Comparison of ENCODE assay signal across 8 cellular contexts in the genomic region with DNA sequence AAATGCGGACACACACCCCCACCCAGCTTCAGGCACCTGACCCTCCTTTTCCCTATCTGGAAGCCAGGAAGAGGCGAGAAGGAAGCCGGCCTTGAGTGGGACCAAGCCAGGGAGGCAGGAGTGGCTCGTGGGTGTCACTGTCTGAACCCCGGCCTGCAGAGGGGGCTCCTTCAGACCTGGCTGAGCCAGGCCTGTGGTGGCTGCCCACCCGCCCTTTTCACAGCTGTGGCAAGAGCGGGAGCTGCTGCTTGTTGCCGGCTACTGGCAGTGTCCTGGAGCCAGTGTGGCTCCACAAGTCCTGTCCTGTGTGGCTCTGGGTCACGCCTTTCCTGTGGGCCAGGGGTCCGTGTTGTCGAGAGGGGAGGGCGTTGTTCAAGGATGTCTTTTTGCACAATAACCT. TPM values are rescaled to one million over a fixed set of nuclear protein-coding genes. Genes with fewer than 3 reads are reported as not detected.
A peak's percentile ranks its signal among the peaks of the same experiment; 100 is the strongest.
DNase-seq lines count a peak whose midpoint lies in the region; ATAC-seq and FAIRE-seq lines count a peak whose summit lies in the region.

No MANE protein-coding gene starts in this region.

- no peaks in the 10 kb centered on the region for H3K36me3 ChIP-seq in subcutaneous abdominal adipose tissue (ENCODE audit: control insufficient read depth in 5 of 5, insufficient read depth in 5 of 5, low read length in 5 of 5)

- H3K27me3 Mint-ChIP-seq in activated CD4-positive, alpha-beta T cell treated with anti-CD3 and anti-CD28 coated beads for 36 hours = no peaks in the 10 kb centered on the region
- H3K27me3 Mint-ChIP-seq in activated naive CD8-positive, alpha-beta T cell treated with anti-CD3 and anti-CD28 coated beads, Interleukin-2, amount 50 U/mL, for 24 hours = no peaks in the 10 kb centered on the region

- no peak for ATAC-seq in activated CD4-positive, alpha-beta T cell treated with anti-CD3 and anti-CD28 coated beads for 36 hours
- ATAC-seq in activated naive CD8-positive, alpha-beta T cell treated with anti-CD3 and anti-CD28 coated beads, Interleukin-2, amount 50 U/mL, for 24 hours = no peak
- ATAC-seq in left colon = peak; percentile 0
- ATAC-seq in GM18867 (IDR thresholded peaks at IDR 0.05; ENCODE audit: unreplicated experiment) = no peak

- peaks cover 9 to 79% (median 72%) of the 10 kb centered on the region in 5 donors for H3K4me1 ChIP-seq in subcutaneous abdominal adipose tissue (ENCODE audit: control insufficient read depth in 5 of 5, insufficient read depth in 5 of 5, low read length in 5 of 5)

- H3K9ac ChIP-seq in subcutaneous abdominal adipose tissue (ENCODE audit: low read length in 5 of 5) = peak overlapping the region in 4 of 5 donors; percentile 68 to 78 (median 76)

- H3K36me3 Mint-ChIP-seq in activated CD4-positive, alpha-beta T cell treated with anti-CD3 and anti-CD28 coated beads for 36 hours (ENCODE audit: low read depth) = peaks cover 11% of the 10 kb centered on the region
- peaks cover 7% of the 10 kb centered on the region for H3K36me3 Mint-ChIP-seq in activated naive CD8-positive, alpha-beta T cell treated with anti-CD3 and anti-CD28 coated beads, Interleukin-2, amount 50 U/mL, for 24 hours (ENCODE audit: low read depth)

- CTCF ChIA-PET in activated CD4-positive, alpha-beta T cell treated with anti-CD3 and anti-CD28 coated beads for 36 hours (lab: Charles Lee) = interaction anchor here (1.5 kb wide), 1 partner anchor 37 kb away, joined by 4 read pairs; no protein-coding TSS in a partner anchor

- no peaks in the 10 kb centered on the region for H3K9me3 Mint-ChIP-seq in activated CD4-positive, alpha-beta T cell treated with anti-CD3 and anti-CD28 coated beads for 36 hours (ENCODE audit: low read depth)
- H3K9me3 Mint-ChIP-seq in activated naive CD8-positive, alpha-beta T cell treated with anti-CD3 and anti-CD28 coated beads, Interleukin-2, amount 50 U/mL, for 24 hours = no peaks in the 10 kb centered on the region

- intact Hi-C loops in activated CD4-positive, alpha-beta T cell treated with anti-CD3 and anti-CD28 coated beads for 36 hours (cut with DNase I, micrococcal nuclease) = loop anchor here in 1 of 2 experiments (2.0 to 5.0 kb wide), 2 partner anchors 186 to 512 kb away; a partner anchor contains a TSS
- intact Hi-C loops in left colon (cut with DNase I, micrococcal nuclease) = no loop called here

- peak overlapping the region; percentile 31 to 77 (median 70) for H3K4me3 ChIP-seq in subcutaneous abdominal adipose tissue (ENCODE audit: low read depth in 1 of 5, low read length in 5 of 5)

- no peak for DNase-seq in activated CD4-positive, alpha-beta T cell treated with anti-CD3 and anti-CD28 coated beads for 36 hours
- DNase-seq in activated CD4-positive, alpha-beta T cell treated with anti-CD3 and anti-CD28 coated beads for 1 hour = no peak
- no peak for DNase-seq in activated naive CD8-positive, alpha-beta T cell treated with anti-CD3 and anti-CD28 coated beads, Interleukin-2, amount 50 U/mL, for 24 hours
- DNase-seq in left colon (peak in 1 of 2 donors; percentile 45), RCC 7860 (ENCODE audit: low spot score) (no peak)
- DNase-seq in NK-92 treated with Interleukin-12 subunit alpha and Interleukin-12 subunit beta, amount 100 ng/mL, for 24 hours (lab: John Stamatoyannopoulos, UW) = no peak

- peak overlapping the region; percentile 77 for H3K4me3 Mint-ChIP-seq in activated CD4-positive, alpha-beta T cell treated with anti-CD3 and anti-CD28 coated beads for 36 hours
- peak overlapping the region; percentile 82 for H3K4me3 Mint-ChIP-seq in activated naive CD8-positive, alpha-beta T cell treated with anti-CD3 and anti-CD28 coated beads, Interleukin-2, amount 50 U/mL, for 24 hours

- H3K9me3 ChIP-seq in subcutaneous abdominal adipose tissue (ENCODE audit: control insufficient read depth in 5 of 5, low read length in 5 of 5) = no peaks in the 10 kb centered on the region

- H3K4me1 Mint-ChIP-seq in activated CD4-positive, alpha-beta T cell treated with anti-CD3 and anti-CD28 coated beads for 36 hours = peaks cover 56% of the 10 kb centered on the region
- peaks cover 56% of the 10 kb centered on the region for H3K4me1 Mint-ChIP-seq in activated naive CD8-positive, alpha-beta T cell treated with anti-CD3 and anti-CD28 coated beads, Interleukin-2, amount 50 U/mL, for 24 hours

- H3K27me3 ChIP-seq in subcutaneous abdominal adipose tissue (ENCODE audit: control insufficient read depth in 5 of 5, insufficient read depth in 4 of 5, low read length in 5 of 5) = no peaks in the 10 kb centered on the region

- POLR2A ChIA-PET in activated CD4-positive, alpha-beta T cell treated with anti-CD3 and anti-CD28 coated beads for 36 hours (lab: Charles Lee) = no interaction called here

- peak overlapping the region; percentile 76 for H3K27ac Mint-ChIP-seq in activated CD4-positive, alpha-beta T cell treated with anti-CD3 and anti-CD28 coated beads for 36 hours
- peak overlapping the region; percentile 56 for H3K27ac Mint-ChIP-seq in activated naive CD8-positive, alpha-beta T cell treated with anti-CD3 and anti-CD28 coated beads, Interleukin-2, amount 50 U/mL, for 24 hours

- FAIRE-seq in RCC 7860 (lab: Jason Lieb, UNC) = no peak

- H3K27ac ChIP-seq in subcutaneous abdominal adipose tissue (ENCODE audit: low read depth, low read length) = peak overlapping the region; percentile 50

RNA-seq across cellular contexts. Expression of a gene that starts 1.2 kb away (rescaled TPM):
- total RNA-seq in activated CD4-positive, alpha-beta T cell treated with anti-CD3 and anti-CD28 coated beads for 36 hours = 100 to 1,000 TPM; 167 to 202 TPM
- 100 to 1,000 TPM; 239 to 245 TPM for total RNA-seq in left colon

RNA-seq across cellular contexts. Expression of a gene that starts 15.4 kb away (rescaled TPM):
- not detected for total RNA-seq in activated CD4-positive, alpha-beta T cell treated with anti-CD3 and anti-CD28 coated beads for 36 hours
- total RNA-seq in left colon = under 1 TPM; 0.18 to 0.20 TPM

RNA-seq across cellular contexts. Expression of a gene that starts 38.1 kb away (rescaled TPM):
- total RNA-seq in activated CD4-positive, alpha-beta T cell treated with anti-CD3 and anti-CD28 coated beads for 36 hours = 10 to 100 TPM in 1 of 2 experiments, 1 to 10 TPM in 1; 7.3 to 11.4 TPM
- 10 to 100 TPM; 21.4 to 24.7 TPM for total RNA-seq in left colon

RNA-seq across cellular contexts. Expression of a gene that starts 39.4 kb away (rescaled TPM):
- not detected for total RNA-seq in activated CD4-positive, alpha-beta T cell treated with anti-CD3 and anti-CD28 coated beads for 36 hours
- not detected for total RNA-seq in left colon

RNA-seq across cellular contexts. Expression of a gene that starts 52.3 kb away (rescaled TPM):
- total RNA-seq in activated CD4-positive, alpha-beta T cell treated with anti-CD3 and anti-CD28 coated beads for 36 hours = 1 to 10 TPM; 1.5 to 1.7 TPM
- total RNA-seq in left colon = 1 to 10 TPM; 3.3 to 5.4 TPM
